1 cellular context compared by ENCODE assay signal in genomic region chr15:34342737-34343575, GRCh38.
TF ChIP-seq lines count a peak whose summit lies in the region.

TSS of gene NOP10 (minus strand) at chr15:34343136. CDS start at chr15:34343073, 63 bp downstream.
TSS of gene NUTM1 (plus strand) at chr15:34343315. CDS start at chr15:34343697, 382 bp downstream.

TF ChIP-seq in GM12878, 131 proteins besides CTCF, POLR2A, EP300 and RAD21 (continued from another document and continues in another):
- no peak for TF ChIP-seq CEBPZ (IDR thresholded peaks at IDR 0.05; ENCODE audit: low read depth, low read length)
- peak; percentile 93 for TF ChIP-seq ATF7 (IDR thresholded peaks at IDR 0.05; ENCODE audit: low read depth)
- peak; percentile 71 for TF ChIP-seq RELB (IDR thresholded peaks at IDR 0.05; ENCODE audit: low read depth)
- TF ChIP-seq ZBTB40 (IDR thresholded peaks at IDR 0.05; ENCODE audit: borderline replicate concordance) = peak; percentile 90
- peak; percentile 68 for TF ChIP-seq FOXK2 (IDR thresholded peaks at IDR 0.05)
- no peak; the same call in 1 of the 2 replicates for TF ChIP-seq TCF7 (IDR thresholded peaks at IDR 0.05; ENCODE audit: borderline replicate concordance)
- peak; percentile 100 for TF ChIP-seq DPF2 (IDR thresholded peaks at IDR 0.05)
- peak; percentile 25 for TF ChIP-seq KLF5 (IDR thresholded peaks at IDR 0.05; ENCODE audit: partially characterized antibody)
- no peak for TF ChIP-seq SUPT20H (IDR thresholded peaks at IDR 0.05; ENCODE audit: borderline replicate concordance, control insufficient read depth, low read depth, low read length)
- TF ChIP-seq NFIC (IDR thresholded peaks at IDR 0.05; ENCODE audit: low read depth, low read length) = peak; percentile 75
- TF ChIP-seq BCL3 (IDR thresholded peaks at IDR 0.05; ENCODE audit: borderline replicate concordance, insufficient read depth, low read depth, low read length, poor library complexity, severe bottlenecking) = peak; percentile 23
- 0 out of 2 replicates have a peak, but pooled peaks have one; percentile 25 for TF ChIP-seq RCOR1 (conservative IDR thresholded peaks at IDR 0.05; ENCODE audit: low read depth, low read length)
- peak; percentile 73 for TF ChIP-seq TAF1 (IDR thresholded peaks at IDR 0.05; ENCODE audit: borderline replicate concordance, low read depth, low read length)
- peak; percentile 97 for TF ChIP-seq SMARCA5 (IDR thresholded peaks at IDR 0.05)
- peak; percentile 78; the same call in 1 of the 2 replicates for TF ChIP-seq GATAD2B (conservative IDR thresholded peaks at IDR 0.05; ENCODE audit: low read depth)
- peak; percentile 53; the same call in 1 of the 2 replicates for TF ChIP-seq HCFC1 (IDR thresholded peaks at IDR 0.05; ENCODE audit: low read length)
- peak; percentile 67; the same call in 1 of the 2 replicates for TF ChIP-seq CBFB (IDR thresholded peaks at IDR 0.05; ENCODE audit: low read depth)
- peak; percentile 87 for TF ChIP-seq USF1 (IDR thresholded peaks at IDR 0.05; ENCODE audit: borderline replicate concordance, extremely low read length, insufficient read depth, low read depth, low read length)
- peak; percentile 94 for TF ChIP-seq ZNF217 (IDR thresholded peaks at IDR 0.05)
- TF ChIP-seq JUND (IDR thresholded peaks at IDR 0.05; ENCODE audit: low read depth, low read length) = no peak
- peak; percentile 74 for TF ChIP-seq YY1 (IDR thresholded peaks at IDR 0.05; ENCODE audit: low read depth, low read length)
- TF ChIP-seq TCF3 (IDR thresholded peaks at IDR 0.05; ENCODE audit: borderline replicate concordance, insufficient read depth, low read depth, low read length) = no peak
- TF ChIP-seq NR2C1 (IDR thresholded peaks at IDR 0.05) = peak; percentile 49; the same call in 1 of the 2 replicates
- TF ChIP-seq E2F8 (IDR thresholded peaks at IDR 0.05; ENCODE audit: low read depth, partially characterized antibody) = peak; percentile 78
- TF ChIP-seq BHLHE40 (IDR thresholded peaks at IDR 0.05; ENCODE audit: borderline replicate concordance in 1 of 2, low read depth in 2 of 2, low read length in 1 of 2) = peak; percentile 94
- peak; percentile 85 for TF ChIP-seq CREB1 (IDR thresholded peaks at IDR 0.05; ENCODE audit: low read depth)
- peak; percentile 71; the same call in 1 of the 2 replicates for TF ChIP-seq ZNF207 (IDR thresholded peaks at IDR 0.05; ENCODE audit: borderline replicate concordance)
- TF ChIP-seq MTA3 (IDR thresholded peaks at IDR 0.05; ENCODE audit: borderline replicate concordance, low read length) = peak; percentile 31; the same call in 1 of the 2 replicates
- peak; percentile 88 for TF ChIP-seq SMC3 (IDR thresholded peaks at IDR 0.05; ENCODE audit: borderline replicate concordance, low read length)
- TF ChIP-seq CUX1 (IDR thresholded peaks at IDR 0.05; ENCODE audit: insufficient replicate concordance, low read depth, low read length) = no peak
- TF ChIP-seq TARDBP (IDR thresholded peaks at IDR 0.05; ENCODE audit: borderline replicate concordance) = 0 out of 2 replicates have a peak, but pooled peaks have one; percentile 50
- no peak for TF ChIP-seq SPI1 (IDR thresholded peaks at IDR 0.05; ENCODE audit: borderline replicate concordance, insufficient read depth, low read depth, low read length)
- no peak for TF ChIP-seq IRF5 (IDR thresholded peaks at IDR 0.05; ENCODE audit: borderline replicate concordance)
